Comparison of ENCODE assay signal across 1 cellular context in the genomic region with DNA sequence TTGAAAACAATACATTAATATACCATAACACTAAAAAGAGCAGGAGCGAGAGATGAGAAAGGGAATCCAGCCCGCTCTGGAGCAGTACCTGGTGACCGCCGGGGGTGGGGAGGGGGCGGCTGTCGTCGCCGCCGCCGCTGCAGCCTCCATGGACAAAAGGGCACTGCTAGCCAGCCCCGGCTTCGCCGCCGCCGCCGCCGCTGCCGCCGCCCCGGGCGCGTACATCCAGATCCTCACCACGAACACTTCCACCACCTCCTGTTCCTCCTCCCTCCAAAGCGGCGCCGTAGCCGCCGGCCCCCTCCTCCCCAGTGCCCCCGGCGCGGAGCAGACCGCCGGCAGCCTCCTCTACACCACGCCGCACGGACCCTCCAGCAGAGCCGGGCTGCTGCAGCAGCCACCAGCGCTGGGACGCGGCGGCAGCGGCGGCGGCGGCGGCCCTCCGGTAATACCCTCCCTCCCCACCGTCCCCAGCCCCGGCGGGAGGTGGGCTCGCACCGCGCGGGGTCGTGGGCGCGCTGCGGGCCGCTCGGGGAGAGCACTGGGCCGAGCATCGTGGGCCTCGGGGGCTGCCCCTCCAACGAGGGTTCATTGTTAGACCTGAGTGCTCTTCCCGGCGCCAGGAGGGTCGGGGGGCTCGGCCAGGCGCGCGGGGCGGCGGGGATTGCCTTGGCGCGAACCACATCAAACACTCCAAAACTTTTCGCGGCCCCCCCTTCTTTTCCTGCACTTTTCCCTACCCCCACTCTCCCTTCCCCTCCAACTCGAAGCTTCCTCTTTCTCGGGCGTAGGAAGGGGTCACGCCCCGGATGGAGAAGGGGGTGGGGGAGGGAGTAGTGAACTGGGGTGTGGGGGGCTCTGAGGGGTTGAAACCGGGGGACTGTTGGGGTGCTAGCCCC.
TF ChIP-seq lines count a peak whose summit lies in the region.

No MANE protein-coding gene starts in this region.

TF ChIP-seq in K562, 482 proteins besides CTCF, POLR2A, EP300 and RAD21 (continued from another document and continues in another):
- TF ChIP-seq, protein P1, sequence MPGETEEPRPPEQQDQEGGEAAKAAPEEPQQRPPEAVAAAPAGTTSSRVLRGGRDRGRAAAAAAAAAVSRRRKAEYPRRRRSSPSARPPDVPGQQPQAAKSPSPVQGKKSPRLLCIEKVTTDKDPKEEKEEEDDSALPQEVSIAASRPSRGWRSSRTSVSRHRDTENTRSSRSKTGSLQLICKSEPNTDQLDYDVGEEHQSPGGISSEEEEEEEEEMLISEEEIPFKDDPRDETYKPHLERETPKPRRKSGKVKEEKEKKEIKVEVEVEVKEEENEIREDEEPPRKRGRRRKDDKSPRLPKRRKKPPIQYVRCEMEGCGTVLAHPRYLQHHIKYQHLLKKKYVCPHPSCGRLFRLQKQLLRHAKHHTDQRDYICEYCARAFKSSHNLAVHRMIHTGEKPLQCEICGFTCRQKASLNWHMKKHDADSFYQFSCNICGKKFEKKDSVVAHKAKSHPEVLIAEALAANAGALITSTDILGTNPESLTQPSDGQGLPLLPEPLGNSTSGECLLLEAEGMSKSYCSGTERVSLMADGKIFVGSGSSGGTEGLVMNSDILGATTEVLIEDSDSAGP (CRISPR knock-in tag; IDR thresholded peaks at IDR 0.05), result no peak
- TF ChIP-seq, protein P2, sequence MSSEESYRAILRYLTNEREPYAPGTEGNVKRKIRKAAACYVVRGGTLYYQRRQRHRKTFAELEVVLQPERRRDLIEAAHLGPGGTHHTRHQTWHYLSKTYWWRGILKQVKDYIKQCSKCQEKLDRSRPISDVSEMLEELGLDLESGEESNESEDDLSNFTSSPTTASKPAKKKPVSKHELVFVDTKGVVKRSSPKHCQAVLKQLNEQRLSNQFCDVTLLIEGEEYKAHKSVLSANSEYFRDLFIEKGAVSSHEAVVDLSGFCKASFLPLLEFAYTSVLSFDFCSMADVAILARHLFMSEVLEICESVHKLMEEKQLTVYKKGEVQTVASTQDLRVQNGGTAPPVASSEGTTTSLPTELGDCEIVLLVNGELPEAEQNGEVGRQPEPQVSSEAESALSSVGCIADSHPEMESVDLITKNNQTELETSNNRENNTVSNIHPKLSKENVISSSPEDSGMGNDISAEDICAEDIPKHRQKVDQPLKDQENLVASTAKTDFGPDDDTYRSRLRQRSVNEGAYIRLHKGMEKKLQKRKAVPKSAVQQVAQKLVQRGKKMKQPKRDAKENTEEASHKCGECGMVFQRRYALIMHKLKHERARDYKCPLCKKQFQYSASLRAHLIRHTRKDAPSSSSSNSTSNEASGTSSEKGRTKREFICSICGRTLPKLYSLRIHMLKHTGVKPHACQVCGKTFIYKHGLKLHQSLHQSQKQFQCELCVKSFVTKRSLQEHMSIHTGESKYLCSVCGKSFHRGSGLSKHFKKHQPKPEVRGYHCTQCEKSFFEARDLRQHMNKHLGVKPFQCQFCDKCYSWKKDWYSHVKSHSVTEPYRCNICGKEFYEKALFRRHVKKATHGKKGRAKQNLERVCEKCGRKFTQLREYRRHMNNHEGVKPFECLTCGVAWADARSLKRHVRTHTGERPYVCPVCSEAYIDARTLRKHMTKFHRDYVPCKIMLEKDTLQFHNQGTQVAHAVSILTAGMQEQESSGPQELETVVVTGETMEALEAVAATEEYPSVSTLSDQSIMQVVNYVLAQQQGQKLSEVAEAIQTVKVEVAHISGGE (CRISPR knock-in tag; IDR thresholded peaks at IDR 0.05), result peak in 1 of 3 experiments; percentile 54; a peak in 1 of 6 replicates
- TF ChIP-seq, protein P3, sequence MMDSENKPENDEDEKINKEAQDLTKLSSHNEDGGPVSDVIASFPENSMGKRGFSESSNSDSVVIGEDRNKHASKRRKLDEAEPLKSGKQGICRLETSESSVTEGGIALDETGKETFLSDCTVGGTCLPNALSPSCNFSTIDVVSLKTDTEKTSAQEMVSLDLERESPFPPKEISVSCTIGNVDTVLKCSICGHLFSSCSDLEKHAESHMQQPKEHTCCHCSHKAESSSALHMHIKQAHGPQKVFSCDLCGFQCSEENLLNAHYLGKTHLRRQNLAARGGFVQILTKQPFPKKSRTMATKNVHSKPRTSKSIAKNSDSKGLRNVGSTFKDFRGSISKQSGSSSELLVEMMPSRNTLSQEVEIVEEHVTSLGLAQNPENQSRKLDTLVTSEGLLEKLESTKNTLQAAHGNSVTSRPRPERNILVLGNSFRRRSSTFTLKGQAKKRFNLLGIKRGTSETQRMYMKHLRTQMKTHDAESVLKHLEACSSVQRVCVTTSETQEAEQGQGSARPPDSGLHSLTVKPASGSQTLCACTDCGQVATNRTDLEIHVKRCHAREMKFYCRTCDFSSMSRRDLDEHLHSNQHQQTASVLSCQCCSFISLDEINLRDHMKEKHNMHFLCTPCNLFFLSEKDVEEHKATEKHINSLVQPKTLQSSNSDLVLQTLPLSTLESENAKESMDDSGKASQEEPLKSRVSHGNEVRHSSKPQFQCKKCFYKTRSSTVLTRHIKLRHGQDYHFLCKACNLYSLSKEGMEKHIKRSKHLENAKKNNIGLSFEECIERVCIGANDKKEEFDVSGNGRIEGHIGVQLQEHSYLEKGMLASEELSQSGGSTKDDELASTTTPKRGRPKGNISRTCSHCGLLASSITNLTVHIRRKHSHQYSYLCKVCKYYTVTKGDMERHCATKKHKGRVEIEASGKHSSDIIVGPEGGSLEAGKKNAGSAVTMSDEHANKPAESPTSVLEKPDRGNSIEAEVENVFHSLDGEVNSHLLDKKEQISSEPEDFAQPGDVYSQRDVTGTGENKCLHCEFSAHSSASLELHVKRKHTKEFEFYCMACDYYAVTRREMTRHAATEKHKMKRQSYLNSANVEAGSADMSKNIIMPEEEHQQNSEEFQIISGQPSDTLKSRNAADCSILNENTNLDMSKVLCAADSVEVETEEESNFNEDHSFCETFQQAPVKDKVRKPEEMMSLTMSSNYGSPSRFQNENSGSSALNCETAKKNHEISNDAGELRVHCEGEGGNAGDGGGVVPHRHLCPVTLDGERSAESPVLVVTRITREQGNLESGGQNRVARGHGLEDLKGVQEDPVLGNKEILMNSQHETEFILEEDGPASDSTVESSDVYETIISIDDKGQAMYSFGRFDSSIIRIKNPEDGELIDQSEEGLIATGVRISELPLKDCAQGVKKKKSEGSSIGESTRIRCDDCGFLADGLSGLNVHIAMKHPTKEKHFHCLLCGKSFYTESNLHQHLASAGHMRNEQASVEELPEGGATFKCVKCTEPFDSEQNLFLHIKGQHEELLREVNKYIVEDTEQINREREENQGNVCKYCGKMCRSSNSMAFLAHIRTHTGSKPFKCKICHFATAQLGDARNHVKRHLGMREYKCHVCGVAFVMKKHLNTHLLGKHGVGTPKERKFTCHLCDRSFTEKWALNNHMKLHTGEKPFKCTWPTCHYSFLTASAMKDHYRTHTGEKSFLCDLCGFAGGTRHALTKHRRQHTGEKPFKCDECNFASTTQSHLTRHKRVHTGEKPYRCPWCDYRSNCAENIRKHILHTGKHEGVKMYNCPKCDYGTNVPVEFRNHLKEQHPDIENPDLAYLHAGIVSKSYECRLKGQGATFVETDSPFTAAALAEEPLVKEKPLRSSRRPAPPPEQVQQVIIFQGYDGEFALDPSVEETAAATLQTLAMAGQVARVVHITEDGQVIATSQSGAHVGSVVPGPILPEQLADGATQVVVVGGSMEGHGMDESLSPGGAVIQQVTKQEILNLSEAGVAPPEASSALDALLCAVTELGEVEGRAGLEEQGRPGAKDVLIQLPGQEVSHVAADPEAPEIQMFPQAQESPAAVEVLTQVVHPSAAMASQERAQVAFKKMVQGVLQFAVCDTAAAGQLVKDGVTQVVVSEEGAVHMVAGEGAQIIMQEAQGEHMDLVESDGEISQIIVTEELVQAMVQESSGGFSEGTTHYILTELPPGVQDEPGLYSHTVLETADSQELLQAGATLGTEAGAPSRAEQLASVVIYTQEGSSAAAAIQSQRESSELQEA (IDR thresholded peaks at IDR 0.05; ENCODE audit: low read depth), result no peak
- TF ChIP-seq ZSCAN32 (CRISPR knock-in tag; IDR thresholded peaks at IDR 0.05) (0 out of 2 replicates have a peak, but pooled peaks have one; percentile 34), CCNT2 (IDR thresholded peaks at IDR 0.05; ENCODE audit: borderline replicate concordance, extremely low read depth, insufficient read length, low read depth, low read length) (peak; percentile 43), HMG20B (CRISPR knock-in tag; IDR thresholded peaks at IDR 0.05) (no peak), ZFPM2 (CRISPR knock-in tag; IDR thresholded peaks at IDR 0.05) (no peak), ZNF785 (CRISPR knock-in tag; IDR thresholded peaks at IDR 0.05) (no peak), MTA1 (IDR thresholded peaks at IDR 0.05; ENCODE audit: borderline replicate concordance) (no peak), ZKSCAN3 (CRISPR knock-in tag; IDR thresholded peaks at IDR 0.05) (no peak), NCOA4 (IDR thresholded peaks at IDR 0.05; ENCODE audit: partially characterized antibody) (no peak), TGIF2 (CRISPR knock-in tag; IDR thresholded peaks at IDR 0.05) (no peak), CTBP1 (IDR thresholded peaks at IDR 0.05; ENCODE audit: borderline replicate concordance) (no peak), SRF (CRISPR knock-in tag; IDR thresholded peaks at IDR 0.05) (no peak), C11orf30 (IDR thresholded peaks at IDR 0.05; ENCODE audit: low read depth) (no peak), PML (IDR thresholded peaks at IDR 0.05; ENCODE audit: low read length) (peak; percentile 40; the same call in 1 of the 2 replicates), POLR2B (IDR thresholded peaks at IDR 0.05; ENCODE audit: low read depth, partially characterized antibody) (no peak), SMARCE1 (IDR thresholded peaks at IDR 0.05) (0 out of 2 replicates have a peak, but pooled peaks have one; percentile 23), MTF1 (CRISPR knock-in tag; IDR thresholded peaks at IDR 0.05; ENCODE audit: borderline replicate concordance) (no peak), ZNF146 (CRISPR knock-in tag; IDR thresholded peaks at IDR 0.05; ENCODE audit: unreplicated experiment) (no peak)
- TF ChIP-seq, protein P4, sequence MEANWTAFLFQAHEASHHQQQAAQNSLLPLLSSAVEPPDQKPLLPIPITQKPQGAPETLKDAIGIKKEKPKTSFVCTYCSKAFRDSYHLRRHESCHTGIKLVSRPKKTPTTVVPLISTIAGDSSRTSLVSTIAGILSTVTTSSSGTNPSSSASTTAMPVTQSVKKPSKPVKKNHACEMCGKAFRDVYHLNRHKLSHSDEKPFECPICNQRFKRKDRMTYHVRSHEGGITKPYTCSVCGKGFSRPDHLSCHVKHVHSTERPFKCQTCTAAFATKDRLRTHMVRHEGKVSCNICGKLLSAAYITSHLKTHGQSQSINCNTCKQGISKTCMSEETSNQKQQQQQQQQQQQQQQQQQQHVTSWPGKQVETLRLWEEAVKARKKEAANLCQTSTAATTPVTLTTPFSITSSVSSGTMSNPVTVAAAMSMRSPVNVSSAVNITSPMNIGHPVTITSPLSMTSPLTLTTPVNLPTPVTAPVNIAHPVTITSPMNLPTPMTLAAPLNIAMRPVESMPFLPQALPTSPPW (CRISPR knock-in tag; IDR thresholded peaks at IDR 0.05), result peak; percentile 60
- TF ChIP-seq, protein P5, sequence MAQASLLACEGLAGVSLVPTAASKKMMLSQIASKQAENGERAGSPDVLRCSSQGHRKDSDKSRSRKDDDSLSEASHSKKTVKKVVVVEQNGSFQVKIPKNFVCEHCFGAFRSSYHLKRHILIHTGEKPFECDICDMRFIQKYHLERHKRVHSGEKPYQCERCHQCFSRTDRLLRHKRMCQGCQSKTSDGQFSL (CRISPR knock-in tag; IDR thresholded peaks at IDR 0.05), result peak; percentile 83
- TF ChIP-seq, protein P5 (tag; IDR thresholded peaks at IDR 0.05), result peak in 1 of 2 experiments; percentile 80; a peak in 2 of 4 replicates
- TF ChIP-seq, protein P6, sequence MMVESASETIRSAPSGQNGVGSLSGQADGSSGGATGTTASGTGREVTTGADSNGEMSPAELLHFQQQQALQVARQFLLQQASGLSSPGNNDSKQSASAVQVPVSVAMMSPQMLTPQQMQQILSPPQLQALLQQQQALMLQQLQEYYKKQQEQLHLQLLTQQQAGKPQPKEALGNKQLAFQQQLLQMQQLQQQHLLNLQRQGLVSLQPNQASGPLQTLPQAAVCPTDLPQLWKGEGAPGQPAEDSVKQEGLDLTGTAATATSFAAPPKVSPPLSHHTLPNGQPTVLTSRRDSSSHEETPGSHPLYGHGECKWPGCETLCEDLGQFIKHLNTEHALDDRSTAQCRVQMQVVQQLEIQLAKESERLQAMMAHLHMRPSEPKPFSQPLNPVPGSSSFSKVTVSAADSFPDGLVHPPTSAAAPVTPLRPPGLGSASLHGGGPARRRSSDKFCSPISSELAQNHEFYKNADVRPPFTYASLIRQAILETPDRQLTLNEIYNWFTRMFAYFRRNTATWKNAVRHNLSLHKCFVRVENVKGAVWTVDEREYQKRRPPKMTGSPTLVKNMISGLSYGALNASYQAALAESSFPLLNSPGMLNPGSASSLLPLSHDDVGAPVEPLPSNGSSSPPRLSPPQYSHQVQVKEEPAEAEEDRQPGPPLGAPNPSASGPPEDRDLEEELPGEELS (CRISPR knock-in tag; IDR thresholded peaks at IDR 0.05; ENCODE audit: borderline replicate concordance), result peak; percentile 59; the same call in 1 of the 2 replicates
- TF ChIP-seq, protein P7, sequence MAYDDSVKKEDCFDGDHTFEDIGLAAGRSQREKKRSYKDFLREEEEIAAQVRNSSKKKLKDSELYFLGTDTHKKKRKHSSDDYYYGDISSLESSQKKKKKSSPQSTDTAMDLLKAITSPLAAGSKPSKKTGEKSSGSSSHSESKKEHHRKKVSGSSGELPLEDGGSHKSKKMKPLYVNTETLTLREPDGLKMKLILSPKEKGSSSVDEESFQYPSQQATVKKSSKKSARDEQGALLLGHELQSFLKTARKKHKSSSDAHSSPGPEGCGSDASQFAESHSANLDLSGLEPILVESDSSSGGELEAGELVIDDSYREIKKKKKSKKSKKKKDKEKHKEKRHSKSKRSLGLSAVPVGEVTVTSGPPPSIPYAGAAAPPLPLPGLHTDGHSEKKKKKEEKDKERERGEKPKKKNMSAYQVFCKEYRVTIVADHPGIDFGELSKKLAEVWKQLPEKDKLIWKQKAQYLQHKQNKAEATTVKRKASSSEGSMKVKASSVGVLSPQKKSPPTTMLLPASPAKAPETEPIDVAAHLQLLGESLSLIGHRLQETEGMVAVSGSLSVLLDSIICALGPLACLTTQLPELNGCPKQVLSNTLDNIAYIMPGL (CRISPR knock-in tag; IDR thresholded peaks at IDR 0.05), result peak; percentile 27; the same call in 1 of the 2 replicates
- TF ChIP-seq, protein P8, sequence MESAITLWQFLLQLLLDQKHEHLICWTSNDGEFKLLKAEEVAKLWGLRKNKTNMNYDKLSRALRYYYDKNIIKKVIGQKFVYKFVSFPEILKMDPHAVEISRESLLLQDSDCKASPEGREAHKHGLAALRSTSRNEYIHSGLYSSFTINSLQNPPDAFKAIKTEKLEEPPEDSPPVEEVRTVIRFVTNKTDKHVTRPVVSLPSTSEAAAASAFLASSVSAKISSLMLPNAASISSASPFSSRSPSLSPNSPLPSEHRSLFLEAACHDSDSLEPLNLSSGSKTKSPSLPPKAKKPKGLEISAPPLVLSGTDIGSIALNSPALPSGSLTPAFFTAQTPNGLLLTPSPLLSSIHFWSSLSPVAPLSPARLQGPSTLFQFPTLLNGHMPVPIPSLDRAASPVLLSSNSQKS (CRISPR knock-in tag; IDR thresholded peaks at IDR 0.05), result no peak
- TF ChIP-seq, protein P9, sequence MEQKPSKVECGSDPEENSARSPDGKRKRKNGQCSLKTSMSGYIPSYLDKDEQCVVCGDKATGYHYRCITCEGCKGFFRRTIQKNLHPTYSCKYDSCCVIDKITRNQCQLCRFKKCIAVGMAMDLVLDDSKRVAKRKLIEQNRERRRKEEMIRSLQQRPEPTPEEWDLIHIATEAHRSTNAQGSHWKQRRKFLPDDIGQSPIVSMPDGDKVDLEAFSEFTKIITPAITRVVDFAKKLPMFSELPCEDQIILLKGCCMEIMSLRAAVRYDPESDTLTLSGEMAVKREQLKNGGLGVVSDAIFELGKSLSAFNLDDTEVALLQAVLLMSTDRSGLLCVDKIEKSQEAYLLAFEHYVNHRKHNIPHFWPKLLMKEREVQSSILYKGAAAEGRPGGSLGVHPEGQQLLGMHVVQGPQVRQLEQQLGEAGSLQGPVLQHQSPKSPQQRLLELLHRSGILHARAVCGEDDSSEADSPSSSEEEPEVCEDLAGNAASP (IDR thresholded peaks at IDR 0.05), result no peak
